Comparison of ENCODE assay signal across 8 cellular contexts in genomic region chr2:33529771-33530481, GRCh38. TPM values are rescaled to one million over a fixed set of nuclear protein-coding genes. Genes with fewer than 3 reads are reported as not detected.
A peak's percentile ranks its signal among the peaks of the same experiment; 100 is the strongest.
DNase-seq lines count a peak whose midpoint lies in the region; ATAC-seq and TF ChIP-seq lines count a peak whose summit lies in the region.

No MANE protein-coding gene starts in this region.

- H3K27ac ChIP-seq in left lung = peak overlapping the region in 1 of 2 donors; percentile 20

- intact Hi-C loops in left lung (cut with DNase I) = no loop called here

- ATAC-seq in HG02642 (IDR thresholded peaks at IDR 0.05; ENCODE audit: poor library complexity, unreplicated experiment) (peak; percentile 29), left lung (peak; percentile 45), GM21381 (IDR thresholded peaks at IDR 0.05; ENCODE audit: unreplicated experiment) (no peak)

- no peak overlapping the region for H3K4me3 ChIP-seq in left lung

- peaks cover 0 to 7% of the 10 kb centered on the region in 2 donors for H3K4me1 ChIP-seq in left lung

- TF ChIP-seq CTCF in left lung (IDR thresholded peaks at IDR 0.05) = no peak

- H3K36me3 ChIP-seq in left lung = peaks cover 0 to 17% of the 10 kb centered on the region in 2 donors

- no peaks in the 10 kb centered on the region for H3K9me3 ChIP-seq in left lung

- no peaks in the 10 kb centered on the region for H3K27me3 ChIP-seq in left lung

- DNase-seq in ELR (ENCODE audit: low read depth) = peak; percentile 97
- peak; percentile 11 for DNase-seq in SW480 (ENCODE audit: low spot score)
- no peak for DNase-seq in left lung
- no peak for DNase-seq in activated T-cell treated with anti-CD3 and anti-CD28 coated beads, Interleukin-2, amount 50 U/mL, for 1 hour
- no peak for DNase-seq in amygdala (lab: John Stamatoyannopoulos, UW)
- no peak for DNase-seq in SKM-1 (lab: John Stamatoyannopoulos, UW; ENCODE audit: unreplicated experiment)

RNA-seq across cellular contexts. Expression of gene RASGRP3, which starts 53.5 kb away (rescaled TPM):
- 10 to 100 TPM; 20.3 to 27.2 TPM for total RNA-seq in left lung

Comparison
In these comparisons a context has a peak if more than half of its experiments do, and no peak if none do; other contexts are left out.
1. DNase-seq: peak in ELR (single experiment) and SW480 (single experiment); none in left lung (0 of 2), activated T-cell treated with anti-CD3 and anti-CD28 coated beads, Interleukin-2, amount 50 U/mL, for 1 hour (single experiment), amygdala (0 of 56) and SKM-1 (single experiment).